In the genomic region with DNA sequence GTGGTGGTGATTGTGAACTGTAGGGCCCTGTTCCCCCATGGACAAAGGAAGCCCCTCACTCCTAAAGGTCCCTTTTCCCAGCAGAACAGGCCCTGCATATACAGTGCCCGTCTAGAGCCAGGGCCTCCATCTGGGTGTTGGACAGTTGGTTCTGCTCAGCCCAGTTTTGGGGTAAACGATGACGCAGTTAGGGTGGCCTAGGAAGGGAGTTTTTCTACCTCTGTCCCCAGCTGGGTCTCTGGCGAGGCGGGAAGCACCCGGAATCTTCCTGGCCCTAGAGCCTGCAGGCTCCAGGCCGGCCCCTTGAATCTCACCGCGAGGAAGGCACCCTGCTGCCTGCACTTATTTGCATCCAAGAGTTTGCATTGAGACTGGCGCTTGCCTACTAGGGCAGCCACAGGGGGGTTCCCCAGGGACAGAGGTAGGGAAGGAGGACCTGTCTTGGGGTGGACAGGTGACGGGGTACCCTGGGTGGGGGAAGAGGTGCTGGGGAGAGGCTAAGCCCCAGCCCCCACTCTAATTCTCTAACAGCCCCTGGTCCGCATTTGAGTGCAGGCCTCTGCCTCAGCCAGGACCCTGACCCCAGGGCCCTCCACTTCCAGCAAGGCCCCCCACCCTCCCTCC, we compare ENCODE assay signal across 8 cellular contexts. TPM values are rescaled to one million over a fixed set of nuclear protein-coding genes. Genes with fewer than 3 reads are reported as not detected.
A peak's percentile ranks its signal among the peaks of the same experiment; 100 is the strongest.
DNase-seq lines count a peak whose midpoint lies in the region; ATAC-seq, FAIRE-seq and TF ChIP-seq lines count a peak whose summit lies in the region.

No MANE protein-coding gene starts in this region.

- peak; percentile 84 for ATAC-seq in HG02571 (IDR thresholded peaks at IDR 0.05; ENCODE audit: unreplicated experiment)
- peak; percentile 4 for ATAC-seq in stimulated activated effector memory CD8-positive, alpha-beta T cell treated with anti-CD3 and anti-CD28 coated beads, Interleukin-12 subunit alpha, Interleukin-12 subunit beta, amount 100 ng/mL, for 72 hours

- H3K27ac ChIP-seq in kidney (ENCODE audit: low read depth in 2 of 2, low read length in 2 of 2): peak overlapping the region; percentile 41 to 54

- H3K4me3 ChIP-seq in kidney (ENCODE audit: low read length in 2 of 2): no peak overlapping the region

- intact Hi-C loops in kidney (cut with DNase I): no loop called here

- peaks cover 0 to 3% of the 10 kb centered on the region in 2 donors for H3K36me3 ChIP-seq in kidney (ENCODE audit: control insufficient read depth in 1 of 2, insufficient read depth in 2 of 2, low read length in 2 of 2)

- H3K9me3 Mint-ChIP-seq in stimulated activated effector memory CD8-positive, alpha-beta T cell treated with anti-CD3 and anti-CD28 coated beads, Interleukin-12 subunit alpha, Interleukin-12 subunit beta, amount 100 ng/mL, for 72 hours: no peaks in the 10 kb centered on the region

- peaks cover 11% of the 10 kb centered on the region for H3K4me1 Mint-ChIP-seq in stimulated activated effector memory CD8-positive, alpha-beta T cell treated with anti-CD3 and anti-CD28 coated beads, Interleukin-12 subunit alpha, Interleukin-12 subunit beta, amount 100 ng/mL, for 72 hours

- H3K27ac Mint-ChIP-seq in stimulated activated effector memory CD8-positive, alpha-beta T cell treated with anti-CD3 and anti-CD28 coated beads, Interleukin-12 subunit alpha, Interleukin-12 subunit beta, amount 100 ng/mL, for 72 hours: peak overlapping the region; percentile 85

- peaks cover 12% of the 10 kb centered on the region for H3K36me3 Mint-ChIP-seq in stimulated activated effector memory CD8-positive, alpha-beta T cell treated with anti-CD3 and anti-CD28 coated beads, Interleukin-12 subunit alpha, Interleukin-12 subunit beta, amount 100 ng/mL, for 72 hours

- H3K4me3 Mint-ChIP-seq in stimulated activated effector memory CD8-positive, alpha-beta T cell treated with anti-CD3 and anti-CD28 coated beads, Interleukin-12 subunit alpha, Interleukin-12 subunit beta, amount 100 ng/mL, for 72 hours: peak overlapping the region; percentile 55

- peaks cover 3% of the 10 kb centered on the region in 2 donors for H3K4me1 ChIP-seq in kidney (ENCODE audit: control insufficient read depth in 1 of 2, insufficient read depth in 1 of 2, low read depth in 1 of 2, low read length in 2 of 2)

- FAIRE-seq in kidney (lab: Jason Lieb, UNC) (no peak), D721Med (lab: Jason Lieb, UNC) (no peak)

- H3K9ac ChIP-seq in kidney (ENCODE audit: low read length in 2 of 2): peak overlapping the region in 1 of 2 donors; percentile 6

- DNase-seq in activated CD4-positive, alpha-beta T cell treated with anti-CD3 and anti-CD28 coated beads for 48 hours: peak; percentile 17
- no peak for DNase-seq in activated CD4-positive, alpha-beta T cell treated with anti-CD3 and anti-CD28 coated beads, Interleukin-2, amount 50 U/mL, for 4 hours
- peak; percentile 81 for DNase-seq in NCI-H2107 treated with DMSO at 0.1 percent for 48 hours (lab: John Stamatoyannopoulos, UW; ENCODE audit: unreplicated experiment)
- DNase-seq in astrocyte of the hippocampus (ENCODE audit: low read depth, low spot score): peak; percentile 52
- DNase-seq in kidney: peak; percentile 80
- DNase-seq in stimulated activated effector memory CD8-positive, alpha-beta T cell treated with anti-CD3 and anti-CD28 coated beads, Interleukin-12 subunit alpha, Interleukin-12 subunit beta, amount 100 ng/mL, for 72 hours (ENCODE audit: low spot score in 2 of 2): peak in 1 of 2 donors; percentile 49
- DNase-seq in D721Med (ENCODE audit: insufficient read length, low spot score): no peak

- TF ChIP-seq CTCF in kidney (IDR thresholded peaks at IDR 0.05; ENCODE audit: borderline replicate concordance, extremely low read depth, insufficient read depth) (no peak), D721Med (IDR thresholded peaks at IDR 0.05; ENCODE audit: insufficient read depth, missing control alignments) (no peak)

- no peaks in the 10 kb centered on the region for H3K9me3 ChIP-seq in kidney (ENCODE audit: control insufficient read depth in 1 of 2, low read length in 2 of 2)

RNA-seq across cellular contexts. Expression of gene MTA3, which starts 0.5 kb away (rescaled TPM):
- 35.2 TPM for total RNA-seq in kidney
- 27.7 TPM for polyA plus RNA-seq in kidney (ENCODE audit: insufficient read depth, low read depth, low replicate concordance)

Comparison
In these comparisons a context has a peak if more than half of its experiments do, and no peak if none do; other contexts are left out.
1. DNase-seq: peak in activated CD4-positive, alpha-beta T cell treated with anti-CD3 and anti-CD28 coated beads for 48 hours (single experiment), NCI-H2107 treated with DMSO at 0.1 percent for 48 hours (single experiment), astrocyte of the hippocampus (single experiment) and kidney (single experiment); none in activated CD4-positive, alpha-beta T cell treated with anti-CD3 and anti-CD28 coated beads, Interleukin-2, amount 50 U/mL, for 4 hours (0 of 2) and D721Med (single experiment).